Comparison of ENCODE assay signal across 8 cellular contexts in genomic region chr3:17233398-17233800, GRCh38.
DNase-seq lines count a peak whose midpoint lies in the region; ATAC-seq and TF ChIP-seq lines count a peak whose summit lies in the region.

No MANE protein-coding gene starts in this region.

- TF ChIP-seq CTCF in AG09309 (IDR thresholded peaks at IDR 0.05; ENCODE audit: control insufficient read depth, insufficient read depth, low read depth, low read length, missing control alignments) (peak; percentile 66), GM12875 (IDR thresholded peaks at IDR 0.05; ENCODE audit: borderline replicate concordance, insufficient read depth, low read depth, low read length) (peak; percentile 45; the same call in 1 of the 2 replicates), chondrocyte (IDR thresholded peaks at IDR 0.05) (peak; percentile 95), liver (IDR thresholded peaks at IDR 0.05; ENCODE audit: low read depth, low read length, missing input control) (peak; percentile 73)

- POLR2A ChIA-PET in T-cell (lab: Charles Lee), result no interaction called here

- no peaks in the 10 kb centered on the region for H3K36me3 ChIP-seq in liver (ENCODE audit: control insufficient read depth in 4 of 4, insufficient read depth in 3 of 4, low read depth in 1 of 4, low read length in 3 of 4)

- H3K4me1 Mint-ChIP-seq in T-cell, result peaks cover 26 to 30% (median 28%) of the 10 kb centered on the region in 3 donors
- peaks cover 8% of the 10 kb centered on the region for H3K4me1 Mint-ChIP-seq in chondrocyte (ENCODE audit: low read depth)

- no peak overlapping the region for H3K4me3 Mint-ChIP-seq in T-cell
- no peak overlapping the region for H3K4me3 Mint-ChIP-seq in chondrocyte (ENCODE audit: unreplicated experiment)

- ATAC-seq in HG02610 (IDR thresholded peaks at IDR 0.05; ENCODE audit: unreplicated experiment) (peak; percentile 86), T-cell (replicated peaks in 1 of 4) (peak; percentile 91 to 98 (median 92))
- peak; percentile 95 for ATAC-seq in stimulated activated naive CD8-positive, alpha-beta T cell treated with anti-CD3 and anti-CD28 coated beads, Interleukin-15, Interleukin-2, amounts not matched to agents 100 U/mL and 50 U/mL, for 24 hours

- peak; percentile 91 to 97 for TF ChIP-seq RAD21 in liver (IDR thresholded peaks at IDR 0.05)

- H3K27me3 ChIP-seq in liver (ENCODE audit: control insufficient read depth in 4 of 4, insufficient read depth in 4 of 4, low read length in 3 of 4), result no peaks in the 10 kb centered on the region

- CTCF ChIA-PET in T-cell (lab: Charles Lee), result interaction anchor here (0.7 to 2.1 kb wide), 4 partner anchors 633 to 1327 kb away, joined by 3 to 15 read pairs (median 6); no protein-coding TSS in a partner anchor

- H3K27me3 Mint-ChIP-seq in T-cell, result no peaks in the 10 kb centered on the region
- no peaks in the 10 kb centered on the region for H3K27me3 Mint-ChIP-seq in chondrocyte (ENCODE audit: low read depth)

- DNase-seq in AG09309 (ENCODE audit: low read depth) (peak; percentile 20), NAMALWA (ENCODE audit: low spot score) (peak; percentile 86), T-cell (peak in 28 of 34 experiments; percentile 1 to 48 (median 19)), chondrocyte (ENCODE audit: low spot score) (no peak)
- peak; percentile 8 for DNase-seq in stimulated activated naive CD8-positive, alpha-beta T cell treated with anti-CD3 and anti-CD28 coated beads, Interleukin-15, Interleukin-2, amounts not matched to agents 100 U/mL and 50 U/mL, for 24 hours

- peak overlapping the region; percentile 19 to 45 for H3K27ac Mint-ChIP-seq in T-cell
- H3K27ac Mint-ChIP-seq in chondrocyte (ENCODE audit: unreplicated experiment), result no peak overlapping the region

- no peak overlapping the region for H3K9ac ChIP-seq in liver (ENCODE audit: low read depth in 1 of 2, low read length in 2 of 2)

- no peaks in the 10 kb centered on the region for H3K9me3 Mint-ChIP-seq in T-cell
- H3K9me3 Mint-ChIP-seq in chondrocyte (ENCODE audit: low read depth), result no peaks in the 10 kb centered on the region

- H3K9me3 ChIP-seq in liver (ENCODE audit: control insufficient read depth in 4 of 4, low read length in 3 of 4), result no peaks in the 10 kb centered on the region

- WGBS in liver, result 57% methylated on average over 3 of the region's 3 CpGs

- H3K27ac ChIP-seq in liver (ENCODE audit: low read depth in 1 of 2, low read length in 2 of 2), result no peak overlapping the region

- H3K4me1 ChIP-seq in liver (ENCODE audit: control insufficient read depth in 4 of 4, insufficient read depth in 4 of 4, low read length in 3 of 4), result peaks cover 0 to 3% (median 0%) of the 10 kb centered on the region in 4 donors

- no peak overlapping the region for H3K4me3 ChIP-seq in AG09309 (ENCODE audit: control insufficient read depth, low read depth, low read length)
- H3K4me3 ChIP-seq in GM12875 (ENCODE audit: low read depth, low read length), result no peak overlapping the region
- H3K4me3 ChIP-seq in liver (ENCODE audit: low read depth in 1 of 3, low read length in 3 of 3), result no peak overlapping the region

- H3K36me3 Mint-ChIP-seq in T-cell, result peaks cover 4% of the 10 kb centered on the region
- no peaks in the 10 kb centered on the region for H3K36me3 Mint-ChIP-seq in chondrocyte (ENCODE audit: low read depth)

TF ChIP-seq in liver, 16 proteins besides CTCF, POLR2A, EP300 and RAD21:
- no peak for TF ChIP-seq MAX (IDR thresholded peaks at IDR 0.05)
- peak; percentile 67 for TF ChIP-seq YY1 (IDR thresholded peaks at IDR 0.05)
- TF ChIP-seq NR2F2 (IDR thresholded peaks at IDR 0.05), result no peak
- TF ChIP-seq ZBTB33 (IDR thresholded peaks at IDR 0.05), result no peak
- no peak for TF ChIP-seq JUND (IDR thresholded peaks at IDR 0.05)
- no peak for TF ChIP-seq TAF1 (conservative IDR thresholded peaks at IDR 0.05)

Comparison
In these comparisons a context has a peak if more than half of its experiments do, and no peak if none do; other contexts are left out.
1. CTCF ChIP-seq: peak in every context shown above with its lines; median percentile 95 in chondrocyte; 73 in liver; 66 in AG09309; 45 in GM12875.